In the genomic region with DNA sequence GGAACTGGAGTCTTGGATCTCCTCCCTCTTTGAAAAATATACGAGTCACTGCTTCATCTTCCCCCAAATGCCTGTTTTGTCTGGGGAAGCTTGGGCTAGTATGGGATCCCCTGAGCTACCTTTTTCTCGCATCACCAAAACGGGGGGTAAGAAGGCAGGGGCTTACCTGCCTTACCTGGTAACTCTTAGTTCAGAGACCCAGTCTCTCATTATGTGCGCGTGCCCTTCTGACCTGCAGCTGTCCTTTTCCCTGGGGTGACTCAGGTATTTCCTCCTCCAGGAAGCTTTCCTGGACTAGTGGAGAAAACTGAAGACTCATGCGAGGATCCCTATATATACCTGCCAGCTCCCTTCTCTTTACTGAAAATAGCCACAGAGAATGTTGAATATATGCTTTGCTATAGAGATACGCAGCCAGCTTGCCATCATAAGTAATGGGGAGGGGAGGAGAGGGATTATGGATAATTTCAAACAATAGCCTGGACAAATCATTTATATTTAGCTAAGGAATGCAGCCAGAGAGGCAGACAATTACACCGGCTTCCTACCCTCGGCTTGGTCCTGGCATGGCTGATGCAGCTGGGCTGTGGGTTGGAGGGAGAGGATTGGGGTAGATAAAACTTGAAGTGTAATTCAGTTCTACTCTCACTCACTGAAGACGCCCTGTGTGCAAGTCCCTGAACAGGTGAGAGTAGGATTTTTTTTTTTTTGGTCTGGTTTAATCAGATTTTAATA, we compare ENCODE assay signal across 9 cellular contexts. TPM values are rescaled to one million over a fixed set of nuclear protein-coding genes. Genes with fewer than 3 reads are reported as not detected.
DNase-seq lines count a peak whose midpoint lies in the region; ATAC-seq, FAIRE-seq and TF ChIP-seq lines count a peak whose summit lies in the region.
"Had no signal": no experiment of that assay in that cellular context is flagged by ENCODE, and none has a peak within 500 bp of the region (broad histone marks: within the 10 kb centered on the region; RNA-seq: fewer than 3 reads in every experiment).

No MANE protein-coding gene starts in this region.

- ATAC-seq in GM18870 (IDR thresholded peaks at IDR 0.05; ENCODE audit: unreplicated experiment) = no peak
- no peak for ATAC-seq in HG03457 (IDR thresholded peaks at IDR 0.05; ENCODE audit: unreplicated experiment)

- H3K9ac ChIP-seq in endocrine pancreas (ENCODE audit: control insufficient read depth, insufficient read depth, low read length) (no peak overlapping the region), neural cell (ENCODE audit: low read length) (peak overlapping the region; percentile 60)

- H3K4me2 ChIP-seq in neural cell (ENCODE audit: low read length) = no peak overlapping the region

- DNase-seq in BE2C (no peak), NCI-H69 (lab: John Stamatoyannopoulos, UW) (peak; percentile 24), NCI-H1105 (lab: John Stamatoyannopoulos, UW) (no peak), HTR-8/SVneo (ENCODE audit: insufficient read length, low spot score) (no peak)

- H3F3A ChIP-seq in neural cell (ENCODE audit: insufficient read depth, low read length, poor library complexity, severe bottlenecking) = no peaks in the 10 kb centered on the region

- no peaks in the 10 kb centered on the region for H3K27me3 ChIP-seq in BE2C
- H3K27me3 ChIP-seq in endocrine pancreas (ENCODE audit: control insufficient read depth, insufficient read depth, low read length) = no peaks in the 10 kb centered on the region
- H3K27me3 ChIP-seq in neural cell (ENCODE audit: insufficient read depth, low read depth, low read length) = no peaks in the 10 kb centered on the region

- H3K4me3 ChIP-seq in BE2C (ENCODE audit: low read depth, low read length) = peak overlapping the region; percentile 71
- peak overlapping the region; percentile 19 for H3K4me3 ChIP-seq in endocrine pancreas (ENCODE audit: control insufficient read depth, insufficient read depth, low read length)
- peak overlapping the region; percentile 69 for H3K4me3 ChIP-seq in neural cell (ENCODE audit: low read length)

- H3K27ac ChIP-seq in neural cell (ENCODE audit: low read length) = no peak overlapping the region

- H3K79me2 ChIP-seq in neural cell (replicated peaks; ENCODE audit: insufficient read depth, low read length) = no peaks in the 10 kb centered on the region

- TF ChIP-seq CTCF in BE2C (IDR thresholded peaks at IDR 0.05; ENCODE audit: low read depth, low read length) = no peak
- no peak for TF ChIP-seq CTCF in neural cell (IDR thresholded peaks at IDR 0.05; ENCODE audit: poor library complexity, severe bottlenecking)

- H3K4me1 ChIP-seq in BE2C (peaks cover 5% of the 10 kb centered on the region), endocrine pancreas (ENCODE audit: control insufficient read depth, insufficient read depth, low read length) (no peaks in the 10 kb centered on the region)

- H4K20me1 ChIP-seq in neural cell (ENCODE audit: insufficient read depth) = no peaks in the 10 kb centered on the region

- no peak for TF ChIP-seq RAD21 in neural cell (conservative IDR thresholded peaks at IDR 0.05)

- no peak for TF ChIP-seq EP300 in neural cell (conservative IDR thresholded peaks at IDR 0.05; ENCODE audit: poor library complexity, severe bottlenecking)

- no peaks in the 10 kb centered on the region; the same call in 1 of the 2 replicates for H3K36me3 ChIP-seq in BE2C
- H3K36me3 ChIP-seq in endocrine pancreas (ENCODE audit: control insufficient read depth, insufficient read depth, low read length) = no peaks in the 10 kb centered on the region
- H3K36me3 ChIP-seq in neural cell (ENCODE audit: insufficient read depth, low read length) = no peaks in the 10 kb centered on the region

- H2AFZ ChIP-seq in neural cell (ENCODE audit: low read depth, low read length) = no peak overlapping the region

- H3K9me3 ChIP-seq in BE2C = no peaks in the 10 kb centered on the region
- no peaks in the 10 kb centered on the region for H3K9me3 ChIP-seq in endocrine pancreas (ENCODE audit: control insufficient read depth, low read length)
- no peaks in the 10 kb centered on the region for H3K9me3 ChIP-seq in neural cell (ENCODE audit: low read length)

- H3K9me2 ChIP-seq in neural cell (ENCODE audit: insufficient read depth, low read length) = no peaks in the 10 kb centered on the region

- FAIRE-seq in HTR-8/SVneo (lab: Jason Lieb, UNC) = no peak
- FAIRE-seq: GM12891 had no signal

TF ChIP-seq in neural cell, 6 proteins besides CTCF, POLR2A, EP300 and RAD21:
- TF ChIP-seq, protein P1, sequence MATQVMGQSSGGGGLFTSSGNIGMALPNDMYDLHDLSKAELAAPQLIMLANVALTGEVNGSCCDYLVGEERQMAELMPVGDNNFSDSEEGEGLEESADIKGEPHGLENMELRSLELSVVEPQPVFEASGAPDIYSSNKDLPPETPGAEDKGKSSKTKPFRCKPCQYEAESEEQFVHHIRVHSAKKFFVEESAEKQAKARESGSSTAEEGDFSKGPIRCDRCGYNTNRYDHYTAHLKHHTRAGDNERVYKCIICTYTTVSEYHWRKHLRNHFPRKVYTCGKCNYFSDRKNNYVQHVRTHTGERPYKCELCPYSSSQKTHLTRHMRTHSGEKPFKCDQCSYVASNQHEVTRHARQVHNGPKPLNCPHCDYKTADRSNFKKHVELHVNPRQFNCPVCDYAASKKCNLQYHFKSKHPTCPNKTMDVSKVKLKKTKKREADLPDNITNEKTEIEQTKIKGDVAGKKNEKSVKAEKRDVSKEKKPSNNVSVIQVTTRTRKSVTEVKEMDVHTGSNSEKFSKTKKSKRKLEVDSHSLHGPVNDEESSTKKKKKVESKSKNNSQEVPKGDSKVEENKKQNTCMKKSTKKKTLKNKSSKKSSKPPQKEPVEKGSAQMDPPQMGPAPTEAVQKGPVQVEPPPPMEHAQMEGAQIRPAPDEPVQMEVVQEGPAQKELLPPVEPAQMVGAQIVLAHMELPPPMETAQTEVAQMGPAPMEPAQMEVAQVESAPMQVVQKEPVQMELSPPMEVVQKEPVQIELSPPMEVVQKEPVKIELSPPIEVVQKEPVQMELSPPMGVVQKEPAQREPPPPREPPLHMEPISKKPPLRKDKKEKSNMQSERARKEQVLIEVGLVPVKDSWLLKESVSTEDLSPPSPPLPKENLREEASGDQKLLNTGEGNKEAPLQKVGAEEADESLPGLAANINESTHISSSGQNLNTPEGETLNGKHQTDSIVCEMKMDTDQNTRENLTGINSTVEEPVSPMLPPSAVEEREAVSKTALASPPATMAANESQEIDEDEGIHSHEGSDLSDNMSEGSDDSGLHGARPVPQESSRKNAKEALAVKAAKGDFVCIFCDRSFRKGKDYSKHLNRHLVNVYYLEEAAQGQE (IDR thresholded peaks at IDR 0.05; ENCODE audit: borderline replicate concordance) = no peak
- TF ChIP-seq MXI1 (conservative IDR thresholded peaks at IDR 0.05; ENCODE audit: poor library complexity, severe bottlenecking) (no peak), EZH2 (IDR thresholded peaks at IDR 0.05; ENCODE audit: borderline replicate concordance, insufficient read depth, low read length, poor library complexity, severe bottlenecking) (no peak), POLR2AphosphoS5 (IDR thresholded peaks at IDR 0.05) (no peak), SMC3 (conservative IDR thresholded peaks at IDR 0.05; ENCODE audit: poor library complexity) (no peak), TAF1 (IDR thresholded peaks at IDR 0.05; ENCODE audit: low read depth) (no peak)

RNA-seq across cellular contexts. Expression of a gene that starts 1.1 kb away (rescaled TPM):
- 192 TPM for polyA plus RNA-seq in BE2C (2012; ENCODE audit: insufficient read depth, insufficient read length, low read depth)
- 10.7 and 11.9 TPM in 2 replicates for polyA plus RNA-seq in neural cell
- polyA minus RNA-seq in neural cell = 16.4 and 21.4 TPM in 2 replicates

Comparison
In these comparisons a context has a peak if more than half of its experiments do, and no peak if none do; other contexts are left out.
1. H3K4me3 ChIP-seq: peak in every context shown above with its lines; median percentile 71 in BE2C; 69 in neural cell; 19 in endocrine pancreas.